Comparison of ENCODE assay signal across 1 cellular context in genomic region chr7:91632948-91633519, GRCh38.
A peak's percentile ranks its signal among the peaks of the same experiment; 100 is the strongest.
TF ChIP-seq lines count a peak whose summit lies in the region.

No MANE protein-coding gene starts in this region.

TF ChIP-seq in K562, 482 proteins besides CTCF, POLR2A, EP300 and RAD21 (continued from another document and continues in another):
- TF ChIP-seq FOXM1 (IDR thresholded peaks at IDR 0.05; ENCODE audit: low read depth) (peak; percentile 77; the same call in 1 of the 2 replicates), FOXM1 (CRISPR knock-in tag; IDR thresholded peaks at IDR 0.05; ENCODE audit: low read depth) (no peak), ETV6 (IDR thresholded peaks at IDR 0.05; ENCODE audit: borderline replicate concordance in 1 of 2, low read depth in 2 of 2, low read length in 1 of 2) (no peak), ETV6 (CRISPR knock-in tag; IDR thresholded peaks at IDR 0.05; ENCODE audit: borderline replicate concordance) (no peak), CGGBP1 (CRISPR knock-in tag; IDR thresholded peaks at IDR 0.05) (no peak), KAT7 (CRISPR knock-in tag; IDR thresholded peaks at IDR 0.05; ENCODE audit: borderline replicate concordance) (no peak), ATF3 (IDR thresholded peaks at IDR 0.05) (peak; percentile 58; the same call in 1 of the 2 replicates), ATF3 (CRISPR knock-in tag; conservative IDR thresholded peaks at IDR 0.05) (no peak), BRD9 (IDR thresholded peaks at IDR 0.05; ENCODE audit: low read depth, partially characterized antibody) (no peak), SMARCB1 (IDR thresholded peaks at IDR 0.05; ENCODE audit: insufficient read length, low read depth) (no peak), ETS2 (tag; IDR thresholded peaks at IDR 0.05; ENCODE audit: borderline replicate concordance, poor library complexity, severe bottlenecking) (no peak), ZNF407 (IDR thresholded peaks at IDR 0.05; ENCODE audit: low read depth) (no peak), ELF4 (CRISPR knock-in tag; IDR thresholded peaks at IDR 0.05) (no peak), CREM (IDR thresholded peaks at IDR 0.05; ENCODE audit: low read depth) (peak; percentile 20; the same call in 1 of the 2 replicates), KLF6 (CRISPR knock-in tag; IDR thresholded peaks at IDR 0.05; ENCODE audit: borderline replicate concordance) (no peak), CTBP1 (IDR thresholded peaks at IDR 0.05; ENCODE audit: borderline replicate concordance) (peak; percentile 69; the same call in 1 of the 2 replicates), TRIM24 (IDR thresholded peaks at IDR 0.05) (peak in 1 of 2 experiments; percentile 68; a peak in 1 of 4 replicates), ZMIZ1 (IDR thresholded peaks at IDR 0.05; ENCODE audit: low read depth in 2 of 2, low read length in 2 of 2) (peak in 1 of 2 experiments; percentile 69; a peak in 1 of 4 replicates), ZNF830 (CRISPR knock-in tag; IDR thresholded peaks at IDR 0.05) (no peak), CTCFL (IDR thresholded peaks at IDR 0.05; ENCODE audit: borderline replicate concordance, insufficient read depth, low read depth, low read length, poor library complexity, severe bottlenecking) (no peak), CHAMP1 (IDR thresholded peaks at IDR 0.05) (no peak), TFAM (CRISPR knock-in tag; conservative IDR thresholded peaks at IDR 0.05) (no peak), ARHGAP35 (IDR thresholded peaks at IDR 0.05; ENCODE audit: partially characterized antibody) (no peak), E2F3 (CRISPR knock-in tag; IDR thresholded peaks at IDR 0.05) (no peak), PURB (CRISPR knock-in tag; IDR thresholded peaks at IDR 0.05; ENCODE audit: low read depth) (no peak), FOXJ3 (CRISPR knock-in tag; IDR thresholded peaks at IDR 0.05) (no peak), SRSF7 (optimal IDR thresholded peaks at IDR 0.05; ENCODE audit: low read depth, low read length) (no peak), ZNF23 (CRISPR knock-in tag; IDR thresholded peaks at IDR 0.05) (no peak), RFX1 (IDR thresholded peaks at IDR 0.05) (no peak), DACH1 (IDR thresholded peaks at IDR 0.05; ENCODE audit: partially characterized antibody) (no peak), ETS1 (conservative IDR thresholded peaks at IDR 0.05; ENCODE audit: control insufficient read depth, low read depth, low read length) (no peak), NKRF (IDR thresholded peaks at IDR 0.05; ENCODE audit: borderline replicate concordance) (no peak), ZFP30 (CRISPR knock-in tag; IDR thresholded peaks at IDR 0.05; ENCODE audit: borderline replicate concordance) (no peak), PML (IDR thresholded peaks at IDR 0.05; ENCODE audit: low read length) (peak; percentile 88)
